8 cellular contexts compared by ENCODE assay signal in the genomic region with DNA sequence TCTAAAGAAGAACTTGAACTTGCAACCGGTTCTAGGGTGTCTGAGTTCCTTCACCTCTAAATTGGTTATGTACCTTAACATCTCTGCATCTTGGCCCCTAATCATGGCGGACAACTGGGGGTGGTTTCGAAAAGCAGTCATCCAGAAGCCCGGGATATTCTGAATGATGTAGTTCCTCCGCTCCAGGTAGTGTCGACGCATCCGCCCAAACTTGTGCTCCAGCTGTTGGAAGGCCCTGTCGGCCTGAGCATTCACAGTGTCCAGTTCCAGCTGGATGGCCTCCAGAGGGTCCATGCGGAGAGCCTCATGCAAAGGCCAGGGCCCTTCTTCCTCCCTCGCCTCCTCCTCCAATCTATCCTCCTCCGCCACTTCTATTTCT. TPM values are rescaled to one million over a fixed set of nuclear protein-coding genes. Genes with fewer than 3 reads are reported as not detected.
DNase-seq lines count a peak whose midpoint lies in the region; ATAC-seq, FAIRE-seq and TF ChIP-seq lines count a peak whose summit lies in the region.

No MANE protein-coding gene starts in this region.

- peak overlapping the region; percentile 86 for H3K4me3 ChIP-seq in GM12878

- TF ChIP-seq RAD21 in GM12878 (IDR thresholded peaks at IDR 0.05; ENCODE audit: insufficient read depth, low read depth, low read length) = no peak

- peak; percentile 7 for ATAC-seq in GM12878
- ATAC-seq in left colon = peak; percentile 22
- no peak for ATAC-seq in GM18505 (IDR thresholded peaks at IDR 0.05; ENCODE audit: unreplicated experiment)

- peak overlapping the region; percentile 75 for H3K4me2 ChIP-seq in GM12878 (ENCODE audit: control insufficient read depth, insufficient read depth)

- TF ChIP-seq POLR2A in GM18951 (IDR thresholded peaks at IDR 0.05; ENCODE audit: extremely low read depth, insufficient read depth, insufficient read length) (peak; percentile 11), GM12878 (IDR thresholded peaks at IDR 0.05; ENCODE audit: low read depth, low read length) (no peak), GM18505 (IDR thresholded peaks at IDR 0.05; ENCODE audit: borderline replicate concordance, extremely low read depth, insufficient read depth, insufficient read length) (no peak)

- RAD21 ChIA-PET in GM12878 (lab: Charles Lee; ENCODE audit: unreplicated experiment) = interaction anchor here (0.8 to 3.1 kb wide), 7 partner anchors 8 to 177 kb away, joined by 3 to 17 read pairs (median 6); a partner anchor contains a TSS

- H3K27ac ChIP-seq in KOPT-K1 (ENCODE audit: low read depth, low read length, poor library complexity, severe bottlenecking) = peak overlapping the region; percentile 83
- H3K27ac ChIP-seq in GM12878 (ENCODE audit: control insufficient read depth, insufficient read depth) = peak overlapping the region; percentile 96

- under 1% methylated on average over 12 of the region's 12 CpGs for WGBS in GM12878 (ENCODE audit: insufficient coverage, insufficient replicate concordance, low lambda C conversion rate, missing lambda C conversion rate)

- H3K9me3 ChIP-seq in KOPT-K1 (ENCODE audit: insufficient read depth, low read length, poor library complexity, severe bottlenecking) (no peaks in the 10 kb centered on the region), GM12878 (replicated peaks; ENCODE audit: control insufficient read depth, insufficient read depth, low read length) (no peaks in the 10 kb centered on the region)

- H3K79me2 ChIP-seq in GM12878 (ENCODE audit: control insufficient read depth, insufficient read depth, low read length) = peaks cover 57% of the 10 kb centered on the region

- intact Hi-C loops in GM12878 (cut with micrococcal nuclease; ENCODE audit: unreplicated experiment) (loop anchor here (5.0 kb wide), 2 partner anchors 293 to 388 kb away; a partner anchor contains a TSS), left colon (cut with DNase I, micrococcal nuclease) (loop anchor here in 1 of 2 donors (5.0 kb wide), 1 partner anchor 288 kb away; no protein-coding TSS in a partner anchor)

- H3K27me3 ChIP-seq in GM12878 (replicated peaks in 1 of 2; ENCODE audit: control insufficient read depth in 2 of 2, insufficient read depth in 2 of 2, low read length in 1 of 2) = no peaks in the 10 kb centered on the region

- FAIRE-seq in GM12878 (lab: Jason Lieb, UNC) = no peak

- TF ChIP-seq EP300 in GM12878 (IDR thresholded peaks at IDR 0.05; ENCODE audit: borderline replicate concordance in 1 of 2, control insufficient read depth in 1 of 2, low read depth in 2 of 2, low read length in 2 of 2) = no peak

- BruUV-seq in GM12878 (replicated peaks; lab: Mats Ljungman, UMichigan) = no TSS peak

- CTCF ChIA-PET in GM12878 (lab: Yijun Ruan, JAX) = interaction anchor here (1.0 to 5.4 kb wide), 8 partner anchors 11 to 284 kb away, joined by 3 to 76 read pairs (median 3); no protein-coding TSS in a partner anchor

- no peaks in the 10 kb centered on the region for H3K4me1 ChIP-seq in GM12878 (ENCODE audit: control insufficient read depth, insufficient read depth, low read length)

- DNase-seq in GM12878 (ENCODE audit: low read depth, low spot score) (no peak), left colon (peak in 1 of 2 donors; percentile 52), DMS 273 (lab: John Stamatoyannopoulos, UW; ENCODE audit: unreplicated experiment) (no peak), NCI-H1436 treated with DMSO at 0.1 percent for 48 hours (lab: John Stamatoyannopoulos, UW) (no peak)
- peak in 4 of 6 experiments; percentile 45 to 66 (median 54) for DNase-seq in stimulated activated naive CD4-positive, alpha-beta T cell (lab: John Stamatoyannopoulos, UW)

- POLR2A ChIA-PET in GM12878 (lab: Charles Lee) = interaction anchor here (1.1 to 2.3 kb wide), 5 partner anchors 10 to 402 kb away, joined by 3 to 7 read pairs (median 4); a partner anchor contains a TSS

- no peak for TF ChIP-seq CTCF in GM12878 (IDR thresholded peaks at IDR 0.05 in 2 of 3, conservative IDR thresholded peaks at IDR 0.05 in 1 of 3; ENCODE audit: control insufficient read depth in 2 of 3, extremely low read depth in 1 of 3, insufficient read depth in 1 of 3, low read depth in 3 of 3, low read length in 3 of 3)

- SMC1A ChIA-PET in GM12878 (lab: Charles Lee; ENCODE audit: uncharacterized antibody, unreplicated experiment) = interaction anchor here (0.8 to 3.9 kb wide), 8 partner anchors 8 to 293 kb away, joined by 3 to 23 read pairs (median 4); a partner anchor contains a TSS

- peak overlapping the region; percentile 93; the same call in 1 of the 2 replicates for H2AFZ ChIP-seq in GM12878 (ENCODE audit: control insufficient read depth, low read depth, low read length)

- peak overlapping the region; percentile 87 for H3K9ac ChIP-seq in GM12878 (ENCODE audit: control insufficient read depth, insufficient read depth, low read length)

- H4K20me1 ChIP-seq in GM12878 (ENCODE audit: control insufficient read depth, insufficient read depth) = peaks cover 7% of the 10 kb centered on the region; the same call in 1 of the 2 replicates

- in situ Hi-C loops in GM18951 (cut with MboI; ENCODE audit: low sequenced_read_pairs, unreplicated experiment) = no loop called here
- in situ Hi-C loops in GM12878 (cut with MboI) = loop anchor here (5.0 kb wide), 1 partner anchor 253 kb away; no protein-coding TSS in a partner anchor

- peaks cover 42% of the 10 kb centered on the region for H3K36me3 ChIP-seq in KOPT-K1 (ENCODE audit: insufficient read depth, low read length)
- 0 out of 4 replicates have a peak, but pooled peaks cover 0 to 3% of the 10 kb centered on the region in 2 experiments for H3K36me3 ChIP-seq in GM12878 (ENCODE audit: control insufficient read depth in 2 of 2, insufficient read depth in 2 of 2, low read length in 1 of 2)

TF ChIP-seq in GM12878, 131 proteins besides CTCF, POLR2A, EP300 and RAD21 (continues in another document):
- TF ChIP-seq YY1 (IDR thresholded peaks at IDR 0.05; ENCODE audit: low read depth, low read length) (peak; percentile 63; the same call in 1 of the 2 replicates), MTA3 (IDR thresholded peaks at IDR 0.05; ENCODE audit: borderline replicate concordance, low read length) (no peak), MTA2 (IDR thresholded peaks at IDR 0.05; ENCODE audit: low read depth) (no peak), LARP7 (IDR thresholded peaks at IDR 0.05) (no peak), PAX8 (IDR thresholded peaks at IDR 0.05) (0 out of 2 replicates have a peak, but pooled peaks have one; percentile 10), NFXL1 (IDR thresholded peaks at IDR 0.05; ENCODE audit: borderline replicate concordance) (no peak), PML (IDR thresholded peaks at IDR 0.05; ENCODE audit: low read length) (no peak), ASH2L (IDR thresholded peaks at IDR 0.05; ENCODE audit: borderline replicate concordance, low read depth) (no peak), SMAD5 (IDR thresholded peaks at IDR 0.05; ENCODE audit: low read depth) (no peak), ZSCAN29 (IDR thresholded peaks at IDR 0.05) (no peak), MYB (IDR thresholded peaks at IDR 0.05; ENCODE audit: borderline replicate concordance, low read depth, low read length) (no peak), FOXK2 (IDR thresholded peaks at IDR 0.05) (no peak), SMC3 (IDR thresholded peaks at IDR 0.05; ENCODE audit: borderline replicate concordance, low read length) (no peak), EZH2 (IDR thresholded peaks at IDR 0.05; ENCODE audit: borderline replicate concordance, control insufficient read depth, low read depth, low read length) (no peak), SRF (IDR thresholded peaks at IDR 0.05; ENCODE audit: low read depth in 2 of 2, low read length in 2 of 2) (no peak), RB1 (IDR thresholded peaks at IDR 0.05; ENCODE audit: borderline replicate concordance) (no peak), RCOR1 (conservative IDR thresholded peaks at IDR 0.05; ENCODE audit: low read depth, low read length) (no peak)

RNA-seq across cellular contexts. Expression of a gene that starts 0.9 kb away (rescaled TPM):
- total RNA-seq in GM12878 (2013; cell fraction: nucleolus; rRNA removed) = 17.3 and 19.3 TPM in 2 replicates
- total RNA-seq in GM12878 (2014; rRNA removed) (40.2 and 45.1 TPM in 2 replicates), GM12878 (2014; rRNA removed; fragmentation: Illumina TruSeq; extraction: Trizol) (34.2 and 35.3 TPM in 2 replicates), GM12878 (2021) (42.7 and 44.1 TPM in 2 replicates), left colon (10 to 100 TPM; 70.1 to 80.1 TPM)
- 22.6 TPM for polyA plus RNA-seq in GM12878 (2011; ENCODE audit: low read depth)
- polyA plus RNA-seq in GM12878 (2011; rRNA removed) (28.4 and 28.5 TPM in 2 replicates), GM12878 (2014; fragmentation: Illumina TruSeq; extraction: Trizol) (23.9 and 25.7 TPM in 2 replicates), GM12878 (2014; fragmentation: Nextera tagmentation; extraction: Ambion mirVana) (10 to 100 TPM; 22.9 to 29.9 TPM), GM12878 (2014; rRNA removed) (20.0 and 23.1 TPM in 2 replicates), GM12878 (2016; fragmentation: Nextera tagmentation; extraction: Ambion mirVana) (10 to 100 TPM; 22.9 to 23.4 TPM)
- 18.2 and 22.7 TPM in 2 replicates for polyA plus RNA-seq in GM12878 (2011; cell fraction: cytosol; rRNA removed)
- polyA plus RNA-seq in GM12878 (2011; cell fraction: nucleus; rRNA removed) = 15.3 and 21.6 TPM in 2 replicates
- 31.3 and 39.9 TPM in 2 replicates for polyA plus RNA-seq in GM12878 (2012)
- polyA minus RNA-seq in GM12878 (2011; rRNA and poly(A)+ RNA removed) = 49.3 and 62.0 TPM in 2 replicates
- 17.1 and 19.1 TPM in 2 replicates for polyA minus RNA-seq in GM12878 (2011; cell fraction: cytosol; rRNA and poly(A)+ RNA removed)
- polyA minus RNA-seq in GM12878 (2011; cell fraction: nucleus; rRNA and poly(A)+ RNA removed) = 16.1 and 24.8 TPM in 2 replicates

RNA-seq across cellular contexts. Expression of a gene that starts 25.0 kb away (rescaled TPM):
- 22.8 and 23.2 TPM in 2 replicates for total RNA-seq in GM12878 (2013; cell fraction: nucleolus; rRNA removed)
- total RNA-seq in GM12878 (2014; rRNA removed) = 20.2 and 22.9 TPM in 2 replicates
- 9.2 and 9.8 TPM in 2 replicates for total RNA-seq in GM12878 (2014; rRNA removed; fragmentation: Illumina TruSeq; extraction: Trizol)
- total RNA-seq in GM12878 (2021) = 19.9 TPM in 2 replicates
- polyA plus RNA-seq in GM12878 (2011; ENCODE audit: low read depth) = 8.3 TPM
- 24.0 and 27.6 TPM in 2 replicates for polyA plus RNA-seq in GM12878 (2011; rRNA removed)
- 24.6 and 25.6 TPM in 2 replicates for polyA plus RNA-seq in GM12878 (2011; cell fraction: cytosol; rRNA removed)
- 27.2 and 29.9 TPM in 2 replicates for polyA plus RNA-seq in GM12878 (2011; cell fraction: nucleus; rRNA removed)
- polyA plus RNA-seq in GM12878 (2012) = 9.9 and 12.0 TPM in 2 replicates
- polyA plus RNA-seq in GM12878 (2014; fragmentation: Illumina TruSeq; extraction: Trizol) = 21.9 and 27.1 TPM in 2 replicates
- 1 to 10 TPM; 1.5 to 2.2 TPM for polyA plus RNA-seq in GM12878 (2014; fragmentation: Nextera tagmentation; extraction: Ambion mirVana)
- 20.4 and 20.6 TPM in 2 replicates for polyA plus RNA-seq in GM12878 (2014; rRNA removed)
- polyA plus RNA-seq in GM12878 (2016; fragmentation: Nextera tagmentation; extraction: Ambion mirVana) = 10 to 100 TPM; 18.5 to 21.0 TPM
- polyA minus RNA-seq in GM12878 (2011; rRNA and poly(A)+ RNA removed) = 25.2 and 27.4 TPM in 2 replicates
- 6.1 and 8.3 TPM in 2 replicates for polyA minus RNA-seq in GM12878 (2011; cell fraction: cytosol; rRNA and poly(A)+ RNA removed)
- 13.4 and 13.7 TPM in 2 replicates for polyA minus RNA-seq in GM12878 (2011; cell fraction: nucleus; rRNA and poly(A)+ RNA removed)
- 1 to 10 TPM; 5.7 to 7.5 TPM for total RNA-seq in left colon

Comparison
In these comparisons a context has a peak if more than half of its experiments do, and no peak if none do; other contexts are left out.
1. DNase-seq: peak in stimulated activated naive CD4-positive, alpha-beta T cell (4 of 6); none in GM12878 (single experiment), DMS 273 (single experiment) and NCI-H1436 treated with DMSO at 0.1 percent for 48 hours (single experiment).